In genomic region chr14:28756896-28757570, GRCh38 we compare ENCODE assay signal across 10 cellular contexts. TPM values are rescaled to one million over a fixed set of nuclear protein-coding genes. Genes with fewer than 3 reads are reported as not detected.
A peak's percentile ranks its signal among the peaks of the same experiment; 100 is the strongest.
DNase-seq lines count a peak whose midpoint lies in the region; ATAC-seq, FAIRE-seq and TF ChIP-seq lines count a peak whose summit lies in the region.
"Had no signal": no experiment of that assay in that cellular context is flagged by ENCODE, and none has a peak within 500 bp of the region (broad histone marks: within the 10 kb centered on the region; RNA-seq: fewer than 3 reads in every experiment).

No MANE protein-coding gene starts in this region.

- H3K36me3 Mint-ChIP-seq in activated CD4-positive, alpha-beta T cell treated with anti-CD3 and anti-CD28 coated beads for 36 hours (ENCODE audit: low read depth) = peaks cover 2% of the 10 kb centered on the region
- H3K36me3 Mint-ChIP-seq in glutamatergic neuron (ENCODE audit: unreplicated experiment) (no peaks in the 10 kb centered on the region), T-helper 17 cell (ENCODE audit: low read depth) (peaks cover 5% of the 10 kb centered on the region)

- peaks cover 0 to 7% of the 10 kb centered on the region in 2 donors for H3K4me1 ChIP-seq in thoracic aorta (ENCODE audit: control insufficient read depth in 1 of 2, low read depth in 2 of 2)

- POLR2A ChIA-PET in activated CD4-positive, alpha-beta T cell treated with anti-CD3 and anti-CD28 coated beads for 36 hours (lab: Charles Lee) = no interaction called here

- no peak for FAIRE-seq in H54 (lab: Jason Lieb, UNC)

- H3K27me3 ChIP-seq in thoracic aorta (replicated peaks; ENCODE audit: insufficient read depth) = peaks cover 29% of the 10 kb centered on the region

- no peaks in the 10 kb centered on the region for H3K4me1 Mint-ChIP-seq in activated CD4-positive, alpha-beta T cell treated with anti-CD3 and anti-CD28 coated beads for 36 hours
- H3K4me1 Mint-ChIP-seq in glutamatergic neuron (ENCODE audit: low read depth, unreplicated experiment) = peaks cover 4% of the 10 kb centered on the region
- H3K4me1 Mint-ChIP-seq in T-helper 17 cell = no peaks in the 10 kb centered on the region
- H3K4me1 Mint-ChIP-seq: CD8-positive, alpha-beta memory T cell had no signal

- H3K27ac Mint-ChIP-seq in activated CD4-positive, alpha-beta T cell treated with anti-CD3 and anti-CD28 coated beads for 36 hours = no peak overlapping the region
- H3K27ac Mint-ChIP-seq in glutamatergic neuron (ENCODE audit: unreplicated experiment) = no peak overlapping the region
- no peak overlapping the region for H3K27ac Mint-ChIP-seq in T-helper 17 cell

- intact Hi-C loops in activated CD4-positive, alpha-beta T cell treated with anti-CD3 and anti-CD28 coated beads for 36 hours (cut with DNase I, micrococcal nuclease) = loop anchor here (1.0 to 10.0 kb wide), 4 partner anchors 16 to 1455 kb away; no protein-coding TSS in a partner anchor

- H3K4me3 Mint-ChIP-seq in activated CD4-positive, alpha-beta T cell treated with anti-CD3 and anti-CD28 coated beads for 36 hours = no peak overlapping the region
- H3K4me3 Mint-ChIP-seq in glutamatergic neuron (ENCODE audit: unreplicated experiment) (peak overlapping the region; percentile 34), T-helper 17 cell (no peak overlapping the region)
- H3K4me3 Mint-ChIP-seq: CD8-positive, alpha-beta memory T cell had no signal

- no peaks in the 10 kb centered on the region for H3K36me3 ChIP-seq in thoracic aorta

- H3K9me3 ChIP-seq in thoracic aorta (no peaks in the 10 kb centered on the region), T-helper 17 cell (ENCODE audit: control insufficient read depth, low read length, poor library complexity, severe bottlenecking) (no peaks in the 10 kb centered on the region)

- DNase-seq in activated CD4-positive, alpha-beta T cell treated with anti-CD3 and anti-CD28 coated beads for 36 hours = peak; percentile 28
- DNase-seq in activated CD4-positive, alpha-beta T cell treated with anti-CD3 and anti-CD28 coated beads for 4 hours = no peak
- DNase-seq in SK-N-DZ (ENCODE audit: low spot score) (peak; percentile 35), glutamatergic neuron (peak; percentile 64), thoracic aorta (ENCODE audit: low spot score) (no peak), T-helper 17 cell (no peak), H54 (ENCODE audit: insufficient read length, low spot score) (no peak)
- DNase-seq in activated CD4-positive, alpha-beta T cell treated with anti-CD3 and anti-CD28 coated beads, Interleukin-2, amount 50 U/mL, for 1 hour = no peak
- DNase-seq: CD8-positive, alpha-beta memory T cell had no signal

- no peak overlapping the region for H3K4me3 ChIP-seq in thoracic aorta

- CTCF ChIA-PET in activated CD4-positive, alpha-beta T cell treated with anti-CD3 and anti-CD28 coated beads for 36 hours (lab: Charles Lee) = interaction anchor here (1.1 kb wide), 2 partner anchors 1513 to 1686 kb away, joined by 3 read pairs; no protein-coding TSS in a partner anchor

- peaks cover 68% of the 10 kb centered on the region for H3K27me3 Mint-ChIP-seq in activated CD4-positive, alpha-beta T cell treated with anti-CD3 and anti-CD28 coated beads for 36 hours
- H3K27me3 Mint-ChIP-seq in glutamatergic neuron (ENCODE audit: unreplicated experiment) (peaks cover 55% of the 10 kb centered on the region), T-helper 17 cell (peaks cover 66% of the 10 kb centered on the region)

- TF ChIP-seq CTCF in glutamatergic neuron (IDR thresholded peaks at IDR 0.05; ENCODE audit: partially characterized antibody, unreplicated experiment) (peak; percentile 59), thoracic aorta (IDR thresholded peaks at IDR 0.05) (peak; percentile 15)

- H3K27ac ChIP-seq in thoracic aorta = no peak overlapping the region

- no peak for TF ChIP-seq POLR2A in H54 (IDR thresholded peaks at IDR 0.05; ENCODE audit: low read depth, low read length)

- ATAC-seq in activated CD4-positive, alpha-beta T cell treated with anti-CD3 and anti-CD28 coated beads for 36 hours = no peak
- no peak for ATAC-seq in thoracic aorta (ENCODE audit: insufficient number of reproducible peaks, low FRiP score, low read depth)
- no peak for ATAC-seq in T-helper 17 cell

- H3K9me3 Mint-ChIP-seq in activated CD4-positive, alpha-beta T cell treated with anti-CD3 and anti-CD28 coated beads for 36 hours (ENCODE audit: low read depth) = peaks cover 3% of the 10 kb centered on the region
- H3K9me3 Mint-ChIP-seq in glutamatergic neuron (ENCODE audit: unreplicated experiment) = peaks cover 17% of the 10 kb centered on the region

RNA-seq across cellular contexts. Expression of gene FOXG1, which starts 9.6 kb away (rescaled TPM):
- total RNA-seq in activated CD4-positive, alpha-beta T cell treated with anti-CD3 and anti-CD28 coated beads for 36 hours = not detected
- not detected in 2 replicates for polyA plus RNA-seq in SK-N-DZ (2014; cell fraction: cytosol; rRNA removed)
- polyA plus RNA-seq in SK-N-DZ (2014; cell fraction: nucleus; rRNA removed) = 0.07 and 0.14 TPM in 2 replicates
- total RNA-seq in glutamatergic neuron (ENCODE audit: unreplicated experiment) (not detected), thoracic aorta (under 1 TPM in 1 of 2 donors, not detected in 1; 0.28 TPM), T-helper 17 cell (not detected)
- total RNA-seq: CD8-positive, alpha-beta memory T cell; urinary bladder had no signal
- polyA plus RNA-seq: CD8-positive, alpha-beta memory T cell; urinary bladder had no signal

Comparison
In these comparisons a context has a peak if more than half of its experiments do, and no peak if none do; other contexts are left out.
1. DNase-seq: peak in activated CD4-positive, alpha-beta T cell treated with anti-CD3 and anti-CD28 coated beads for 36 hours (single experiment), SK-N-DZ (single experiment) and glutamatergic neuron (single experiment); none in activated CD4-positive, alpha-beta T cell treated with anti-CD3 and anti-CD28 coated beads for 4 hours (0 of 2), thoracic aorta (single experiment), T-helper 17 cell (0 of 3), activated CD4-positive, alpha-beta T cell treated with anti-CD3 and anti-CD28 coated beads, Interleukin-2, amount 50 U/mL, for 1 hour (single experiment) and H54 (single experiment).